In genomic region chr1:60088620-60089155, GRCh38 we compare ENCODE assay signal across 18 cellular contexts. TPM values are rescaled to one million over a fixed set of nuclear protein-coding genes. Genes with fewer than 3 reads are reported as not detected.
DNase-seq lines count a peak whose midpoint lies in the region; ATAC-seq and TF ChIP-seq lines count a peak whose summit lies in the region.
"Had no signal": no experiment of that assay in that cellular context is flagged by ENCODE, and none has a peak within 500 bp of the region (broad histone marks: within the 10 kb centered on the region; RNA-seq: fewer than 3 reads in every experiment).

No MANE protein-coding gene starts in this region.

- ATAC-seq in GM21737 (IDR thresholded peaks at IDR 0.05; ENCODE audit: unreplicated experiment), result no peak
- ATAC-seq: right cardiac atrium had no signal

- no peak overlapping the region for H3K56ac ChIP-seq in H9 (ENCODE audit: insufficient read length, low read depth, low read length)

- intact Hi-C loops in A673 (cut with micrococcal nuclease; ENCODE audit: unreplicated experiment), result no loop called here
- intact Hi-C loops in ascending aorta (cut with DNase I), result no loop called here

- POLR2A ChIA-PET in A673 (lab: Charles Lee; ENCODE audit: low non-redundant PET), result no interaction called here

- no peaks in the 10 kb centered on the region for H3K23me2 ChIP-seq in H9 (ENCODE audit: insufficient read length, low read depth, low read length, poor library complexity, severe bottlenecking)

- no peaks in the 10 kb centered on the region for H3K9me3 Mint-ChIP-seq in H9
- no peaks in the 10 kb centered on the region for H3K9me3 Mint-ChIP-seq in activated T-cell treated with anti-CD3 and anti-CD28 coated beads, Interleukin-2, amount 50 U/mL, for 24 hours
- H3K9me3 Mint-ChIP-seq: activated B cell treated with CpG ODN at 0.5 μM for 24 hours had no signal

- H4K91ac ChIP-seq in H9 (ENCODE audit: insufficient read length, low read depth, low read length), result no peak overlapping the region

- H4K20me1 ChIP-seq in H9 (ENCODE audit: control insufficient read depth, insufficient read depth, insufficient read length), result no peaks in the 10 kb centered on the region

- no peak overlapping the region for H3K4me3 Mint-ChIP-seq in H9
- no peak overlapping the region for H3K4me3 Mint-ChIP-seq in activated T-cell treated with anti-CD3 and anti-CD28 coated beads, Interleukin-2, amount 50 U/mL, for 24 hours
- H3K4me3 Mint-ChIP-seq: activated B cell treated with CpG ODN at 0.5 μM for 24 hours; CD4-positive, alpha-beta memory T cell had no signal

- H2BK5ac ChIP-seq in H9 (ENCODE audit: insufficient read length, low read length), result no peak overlapping the region

- H3K9ac ChIP-seq in H9 (ENCODE audit: extremely low read depth, insufficient read length, low read length), result no peak overlapping the region

- H2AK5ac ChIP-seq in H9 (ENCODE audit: insufficient read length, low read length), result no peak overlapping the region

- no peaks in the 10 kb centered on the region for H3K36me3 Mint-ChIP-seq in H9 (ENCODE audit: insufficient read depth in 1 of 3, low read depth in 3 of 3)
- no peaks in the 10 kb centered on the region for H3K36me3 Mint-ChIP-seq in activated T-cell treated with anti-CD3 and anti-CD28 coated beads, Interleukin-2, amount 50 U/mL, for 24 hours (ENCODE audit: low read depth)
- H3K36me3 Mint-ChIP-seq: CD4-positive, alpha-beta memory T cell had no signal

- H3K4me1 ChIP-seq in A673 (ENCODE audit: insufficient read depth, low read length, poor library complexity, severe bottlenecking) (no peaks in the 10 kb centered on the region), H9 (ENCODE audit: insufficient read depth, low read length) (no peaks in the 10 kb centered on the region), ascending aorta (no peaks in the 10 kb centered on the region)
- H3K4me1 ChIP-seq: breast epithelium had no signal

- no peak overlapping the region for H4K8ac ChIP-seq in H9 (replicated peaks; ENCODE audit: insufficient read length, low read depth, low read length)

- H2BK120ac ChIP-seq in H9 (ENCODE audit: low read depth, low read length, poor library complexity, severe bottlenecking), result no peak overlapping the region

- H3K27me3 Mint-ChIP-seq in H9 (ENCODE audit: low read depth), result no peaks in the 10 kb centered on the region
- peaks cover 5% of the 10 kb centered on the region for H3K27me3 Mint-ChIP-seq in activated T-cell treated with anti-CD3 and anti-CD28 coated beads, Interleukin-2, amount 50 U/mL, for 24 hours
- H3K27me3 Mint-ChIP-seq: activated B cell treated with CpG ODN at 0.5 μM for 24 hours had no signal

- H3K27me3 ChIP-seq in A673 (replicated peaks; ENCODE audit: insufficient read depth, low read depth, low read length, poor library complexity) (no peaks in the 10 kb centered on the region), H9 (ENCODE audit: insufficient read depth, low read length) (no peaks in the 10 kb centered on the region), ascending aorta (no peaks in the 10 kb centered on the region)
- H3K27me3 ChIP-seq: breast epithelium, SJCRH30 had no signal

- no peak overlapping the region for H3T11ph ChIP-seq in H9 (ENCODE audit: low read length)

- H3K27ac ChIP-seq in A673 (ENCODE audit: low read depth, low read length, poor library complexity, severe bottlenecking) (no peak overlapping the region), H9 (ENCODE audit: insufficient read length, low read depth, low read length) (no peak overlapping the region), ascending aorta (no peak overlapping the region)
- H3K27ac ChIP-seq: breast epithelium, HL-60, SJCRH30 had no signal

- H2BK20ac ChIP-seq in H9 (ENCODE audit: low read depth, low read length, poor library complexity, severe bottlenecking), result no peak overlapping the region

- H2BK15ac ChIP-seq in H9 (ENCODE audit: low read depth, low read length), result no peak overlapping the region

- TF ChIP-seq CTCF in A673 (conservative IDR thresholded peaks at IDR 0.05; ENCODE audit: low read depth, low read length) (peak; percentile 53), H9 (conservative IDR thresholded peaks at IDR 0.05) (peak; percentile 48), ascending aorta (IDR thresholded peaks at IDR 0.05) (peak in 2 of 3 experiments; percentile 7 to 12)

- H3K36me3 ChIP-seq in A673 (ENCODE audit: insufficient read depth, low read length, poor library complexity, severe bottlenecking), result no peaks in the 10 kb centered on the region
- no peaks in the 10 kb centered on the region for H3K36me3 ChIP-seq in ascending aorta
- H3K36me3 ChIP-seq: breast epithelium, SJCRH30 had no signal

- CTCF ChIA-PET in A673 (lab: Charles Lee), result no interaction called here

- H3K14ac ChIP-seq in H9 (ENCODE audit: insufficient read depth, low read length), result no peak overlapping the region

- no peaks in the 10 kb centered on the region for H3K79me2 ChIP-seq in H9 (ENCODE audit: insufficient read depth, low read length)

- H3K4me2 ChIP-seq in H9 (ENCODE audit: insufficient read depth, insufficient read length, low read length), result no peak overlapping the region

- peaks cover 3 to 4% of the 10 kb centered on the region in 2 experiments; a peak in 2 of 4 replicates for H3K4me1 Mint-ChIP-seq in H9
- H3K4me1 Mint-ChIP-seq in activated T-cell treated with anti-CD3 and anti-CD28 coated beads, Interleukin-2, amount 50 U/mL, for 24 hours (ENCODE audit: low read depth), result no peaks in the 10 kb centered on the region
- H3K4me1 Mint-ChIP-seq: activated B cell treated with CpG ODN at 0.5 μM for 24 hours; CD4-positive, alpha-beta memory T cell had no signal

- no peaks in the 10 kb centered on the region for H3K79me1 ChIP-seq in H9 (ENCODE audit: insufficient read depth, low read depth, low read length, poor library complexity, severe bottlenecking)

- H3K18ac ChIP-seq in H9 (ENCODE audit: insufficient read length, low read depth, low read length), result no peak overlapping the region

- no CpG with 5 or more reads among the region's 5 CpGs for WGBS in H9 (ENCODE audit: extremely low coverage, insufficient read length, low lambda C conversion rate)

- H2BK12ac ChIP-seq in H9 (ENCODE audit: insufficient read length, low read depth, low read length), result no peak overlapping the region

- no peak overlapping the region for H3K23ac ChIP-seq in H9 (ENCODE audit: insufficient read length, low read depth, low read length)

- H2AFZ ChIP-seq in H9 (ENCODE audit: low read length), result no peak overlapping the region

- no peaks in the 10 kb centered on the region for H3K9me3 ChIP-seq in A673 (ENCODE audit: low read depth, low read length, poor library complexity, severe bottlenecking)
- H3K9me3 ChIP-seq in H9 (ENCODE audit: control insufficient read depth, low read depth, low read length), result no peaks in the 10 kb centered on the region
- no peaks in the 10 kb centered on the region for H3K9me3 ChIP-seq in ascending aorta
- H3K9me3 ChIP-seq: breast epithelium, SJCRH30 had no signal

- no peak overlapping the region for H4K5ac ChIP-seq in H9 (ENCODE audit: insufficient read length, low read depth, low read length)

- H3K4me3 ChIP-seq in A673 (ENCODE audit: low read depth, low read length, poor library complexity, severe bottlenecking), result no peak overlapping the region
- H3K4me3 ChIP-seq in ascending aorta, result no peak overlapping the region
- H3K4me3 ChIP-seq: breast epithelium, SJCRH30 had no signal

- BruUV-seq in A673 (replicated peaks; lab: Mats Ljungman, UMichigan), result no TSS peak

- no peak overlapping the region for H3K27ac Mint-ChIP-seq in H9
- no peak overlapping the region for H3K27ac Mint-ChIP-seq in activated T-cell treated with anti-CD3 and anti-CD28 coated beads, Interleukin-2, amount 50 U/mL, for 24 hours
- H3K27ac Mint-ChIP-seq: activated B cell treated with CpG ODN at 0.5 μM for 24 hours; CD4-positive, alpha-beta memory T cell had no signal

- DNase-seq in A673 (ENCODE audit: low spot score), result peak; percentile 19
- DNase-seq in H9, result no peak
- no peak for DNase-seq in ascending aorta (ENCODE audit: low spot score in 2 of 2)
- DNase-seq in inferior parietal cortex (ENCODE audit: extremely low spot score), result peak; percentile 24
- DNase-seq in HuH-7 (ENCODE audit: low spot score), result no peak
- DNase-seq in NCI-H1436 (lab: John Stamatoyannopoulos, UW), result no peak
- no peak for DNase-seq in activated T-cell treated with anti-CD3 and anti-CD28 coated beads, Interleukin-2, amount 50 U/mL, for 24 hours
- DNase-seq: activated B cell treated with CpG ODN at 0.5 μM for 24 hours; activated T-cell treated with anti-CD3 and anti-CD28 coated beads, Interleukin-2, amount 50 U/mL, for 48 hours; CD4-positive, alpha-beta memory T cell; MM.1S; NCI-H524 treated with DMSO at 0.1 percent for 48 hours; right cardiac atrium; SJCRH30 had no signal

- H3K4ac ChIP-seq in H9 (ENCODE audit: low read depth, low read length), result no peak overlapping the region

RNA-seq across cellular contexts. Expression of gene C1orf87, which starts 15.1 kb away (rescaled TPM):
- total RNA-seq in A673 (2021) (not detected in 2 replicates), H9 (2021) (0.15 and 0.33 TPM in 2 replicates), ascending aorta (not detected)
- total RNA-seq: activated B cell treated with CpG ODN at 0.5 μM for 24 hours; breast epithelium; CD4-positive, alpha-beta memory T cell; mesenteric fat pad; right cardiac atrium; SJCRH30 had no signal

Comparison
In these comparisons a context has a peak if more than half of its experiments do, and no peak if none do; other contexts are left out.
1. DNase-seq: peak in A673 (single experiment) and inferior parietal cortex (single experiment); none in H9 (single experiment), ascending aorta (0 of 2), HuH-7 (single experiment), NCI-H1436 (single experiment) and activated T-cell treated with anti-CD3 and anti-CD28 coated beads, Interleukin-2, amount 50 U/mL, for 24 hours (single experiment).
2. Peak in every context shown above with its lines, with median percentiles within 50 percentile points of each other: CTCF ChIP-seq.